ENCODE assay signal across 2 cellular contexts in genomic region chr13:75345191-75345590, GRCh38.
TF ChIP-seq lines count a peak whose summit lies in the region.

No MANE protein-coding gene starts in this region.

TF ChIP-seq in SK-N-SH, 30 proteins besides CTCF, POLR2A, EP300 and RAD21:
- TF ChIP-seq REST (IDR thresholded peaks at IDR 0.05; ENCODE audit: low read depth, low read length) (no peak), USF2 (IDR thresholded peaks at IDR 0.05; ENCODE audit: borderline replicate concordance, low read depth, low read length) (no peak), RXRA (IDR thresholded peaks at IDR 0.05; ENCODE audit: borderline replicate concordance, low read depth) (no peak), TAF1 (IDR thresholded peaks at IDR 0.05; ENCODE audit: borderline replicate concordance, low read depth, low read length) (no peak), ZBTB33 (IDR thresholded peaks at IDR 0.05; ENCODE audit: borderline replicate concordance, low read depth) (no peak), MAX (IDR thresholded peaks at IDR 0.05; ENCODE audit: low read depth) (no peak), FOXJ3 (CRISPR knock-in tag; IDR thresholded peaks at IDR 0.05) (no peak), NFIC (IDR thresholded peaks at IDR 0.05; ENCODE audit: borderline replicate concordance) (no peak), IRF3 (IDR thresholded peaks at IDR 0.05; ENCODE audit: low read depth, low read length) (no peak), SMC3 (IDR thresholded peaks at IDR 0.05; ENCODE audit: low read depth, low read length) (no peak), POLR2AphosphoS5 (IDR thresholded peaks at IDR 0.05; ENCODE audit: low read depth, low read length) (no peak), JUND (IDR thresholded peaks at IDR 0.05) (no peak), PBX3 (IDR thresholded peaks at IDR 0.05) (no peak), YY1 (IDR thresholded peaks at IDR 0.05; ENCODE audit: low read depth) (no peak), GATA2 (CRISPR knock-in tag; IDR thresholded peaks at IDR 0.05) (no peak), TEAD4 (IDR thresholded peaks at IDR 0.05; ENCODE audit: borderline replicate concordance, insufficient read depth) (no peak), FOSL2 (IDR thresholded peaks at IDR 0.05; ENCODE audit: borderline replicate concordance, low read depth) (no peak), CHD2 (IDR thresholded peaks at IDR 0.05; ENCODE audit: low read length, partially characterized antibody) (no peak), MXI1 (IDR thresholded peaks at IDR 0.05; ENCODE audit: low read depth, low read length) (no peak), RFX5 (IDR thresholded peaks at IDR 0.05; ENCODE audit: low read length) (no peak)

TF ChIP-seq in SK-N-SH treated with all-trans-retinoic acid at 6 μM for 48 hours, 23 proteins besides CTCF, POLR2A, EP300 and RAD21 (continued from another document):
- TF ChIP-seq TCF4 (CRISPR knock-in tag; IDR thresholded peaks at IDR 0.05; ENCODE audit: borderline replicate concordance) (no peak), ISL1 (CRISPR knock-in tag; IDR thresholded peaks at IDR 0.05) (no peak), SNAI2 (CRISPR knock-in tag; IDR thresholded peaks at IDR 0.05) (no peak), ARNTL (CRISPR knock-in tag; IDR thresholded peaks at IDR 0.05; ENCODE audit: borderline replicate concordance, low read depth) (no peak), ZNF8 (CRISPR knock-in tag; IDR thresholded peaks at IDR 0.05) (no peak)
